ENCODE assay signal across 1 cellular context in the genomic region with DNA sequence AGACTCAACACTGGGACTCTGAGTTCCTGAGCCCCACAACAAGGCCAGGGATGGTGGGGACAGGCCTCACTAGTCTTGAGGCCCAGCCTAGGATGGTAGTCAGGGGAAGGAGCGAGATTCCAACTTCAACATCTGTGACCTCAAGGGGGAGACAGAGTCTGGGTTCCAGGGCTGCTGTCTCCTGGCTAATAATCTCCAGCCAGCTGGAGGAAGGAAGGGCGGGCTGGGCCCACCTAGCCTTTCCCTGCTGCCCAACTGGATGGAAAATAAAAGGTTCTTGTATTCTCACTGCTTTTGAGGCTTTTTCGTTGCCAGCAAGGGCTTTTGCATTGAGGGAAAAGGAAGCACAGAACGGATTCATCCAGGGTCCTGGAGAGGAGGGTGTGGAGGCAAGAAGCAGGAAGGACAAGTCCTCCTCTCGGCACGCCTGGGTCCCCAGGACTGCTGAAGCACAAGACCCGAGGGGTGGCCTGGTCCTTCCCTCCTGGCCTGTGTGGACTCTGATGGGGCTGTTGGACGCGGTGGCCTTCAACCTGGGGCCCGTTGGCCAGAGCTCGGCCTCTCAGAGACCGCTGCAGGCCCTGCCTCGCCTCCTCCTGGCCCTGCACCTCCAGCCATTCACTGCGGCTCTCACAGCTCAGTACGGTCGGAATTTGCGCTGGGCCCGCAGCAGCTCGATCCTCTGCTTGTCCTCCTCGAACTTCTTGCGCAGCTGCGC.
TF ChIP-seq lines count a peak whose summit lies in the region.

No MANE protein-coding gene starts in this region.

TF ChIP-seq in HepG2, 621 proteins besides CTCF, POLR2A, EP300 and RAD21:
- TF ChIP-seq RBFOX2 (IDR thresholded peaks at IDR 0.05; ENCODE audit: low read depth, low read length) (peak; percentile 25; the same call in 1 of the 2 replicates), STAG1 (CRISPR knock-in tag; IDR thresholded peaks at IDR 0.05) (peak; percentile 71)
- TF ChIP-seq, protein P1, sequence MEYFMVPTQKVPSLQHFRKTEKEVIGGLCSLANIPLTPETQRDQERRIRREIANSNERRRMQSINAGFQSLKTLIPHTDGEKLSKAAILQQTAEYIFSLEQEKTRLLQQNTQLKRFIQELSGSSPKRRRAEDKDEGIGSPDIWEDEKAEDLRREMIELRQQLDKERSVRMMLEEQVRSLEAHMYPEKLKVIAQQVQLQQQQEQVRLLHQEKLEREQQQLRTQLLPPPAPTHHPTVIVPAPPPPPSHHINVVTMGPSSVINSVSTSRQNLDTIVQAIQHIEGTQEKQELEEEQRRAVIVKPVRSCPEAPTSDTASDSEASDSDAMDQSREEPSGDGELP (IDR thresholded peaks at IDR 0.05; ENCODE audit: borderline replicate concordance, low read depth) = peak; percentile 69; the same call in 1 of the 2 replicates
- TF ChIP-seq, protein P2, sequence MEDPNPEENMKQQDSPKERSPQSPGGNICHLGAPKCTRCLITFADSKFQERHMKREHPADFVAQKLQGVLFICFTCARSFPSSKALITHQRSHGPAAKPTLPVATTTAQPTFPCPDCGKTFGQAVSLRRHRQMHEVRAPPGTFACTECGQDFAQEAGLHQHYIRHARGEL (CRISPR knock-in tag; IDR thresholded peaks at IDR 0.05) = peak; percentile 39; the same call in 1 of the 2 replicates
